In the genomic region with DNA sequence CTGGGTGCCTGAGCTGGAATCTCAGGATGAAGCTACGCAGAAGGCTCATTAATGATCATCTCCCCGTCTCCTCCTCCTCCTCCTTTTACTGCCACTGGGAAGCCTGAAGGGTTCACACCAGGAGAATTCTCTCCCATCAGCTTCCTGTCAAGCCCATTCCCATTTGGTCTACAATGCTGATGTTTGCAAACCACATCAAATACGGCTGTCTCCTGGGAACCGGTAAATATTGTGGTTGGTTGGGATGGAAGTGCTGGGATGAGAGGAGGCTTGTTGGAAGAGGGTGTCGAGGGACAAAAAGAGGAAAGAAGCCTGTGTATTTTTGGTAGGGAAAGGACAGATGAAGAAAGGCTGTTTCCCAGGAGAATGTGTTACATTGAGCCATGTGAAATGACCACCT, we compare ENCODE assay signal across 19 cellular contexts. TPM values are rescaled to one million over a fixed set of nuclear protein-coding genes. Genes with fewer than 3 reads are reported as not detected.
DNase-seq lines count a peak whose midpoint lies in the region; ATAC-seq and TF ChIP-seq lines count a peak whose summit lies in the region.
"Had no signal": no experiment of that assay in that cellular context is flagged by ENCODE, and none has a peak within 500 bp of the region (broad histone marks: within the 10 kb centered on the region; RNA-seq: fewer than 3 reads in every experiment).

No MANE protein-coding gene starts in this region.

- intact Hi-C loops in Right ventricle myocardium superior (cut with DNase I) (no loop called here), heart left ventricle (cut with DNase I) (loop anchor here in 1 of 10 donors (5.0 kb wide), 1 partner anchor 41 kb away; no protein-coding TSS in a partner anchor)

- H3K27ac ChIP-seq in right atrium auricular region (no peak overlapping the region), heart left ventricle (no peak overlapping the region), stomach smooth muscle (ENCODE audit: low read length) (peak overlapping the region; percentile 64)
- H3K27ac ChIP-seq: BLaER1, Peyer's patch had no signal

- H3K27me3 ChIP-seq in right atrium auricular region: no peaks in the 10 kb centered on the region
- H3K27me3 ChIP-seq in heart left ventricle: peaks cover 0 to 4% (median 0%) of the 10 kb centered on the region in 9 donors
- no peaks in the 10 kb centered on the region for H3K27me3 ChIP-seq in stomach smooth muscle (ENCODE audit: control insufficient read depth in 1 of 2, insufficient read depth in 2 of 2, low read length in 2 of 2)
- H3K27me3 ChIP-seq: BLaER1, Peyer's patch had no signal

- H3K9me3 ChIP-seq in right atrium auricular region (peaks cover 0 to 10% of the 10 kb centered on the region in 2 donors), heart left ventricle (peaks cover 0 to 20% (median 3%) of the 10 kb centered on the region in 12 donors), stomach smooth muscle (ENCODE audit: control insufficient read depth in 2 of 2, low read length in 2 of 2) (no peaks in the 10 kb centered on the region)
- H3K9me3 ChIP-seq: Peyer's patch, SK-N-SH had no signal

- peak; percentile 79 for ATAC-seq in Right ventricle myocardium superior (ENCODE audit: poor library complexity)
- peak in 3 of 4 donors; percentile 57 to 74 (median 62) for ATAC-seq in heart left ventricle
- no peak for ATAC-seq in HG02571 (IDR thresholded peaks at IDR 0.05; ENCODE audit: unreplicated experiment)

- WGBS in heart left ventricle, 4 donors: 58 to 64% (median 64%) methylated on average over 5 of the region's 5 CpGs

- H3K9ac ChIP-seq in stomach smooth muscle (ENCODE audit: low read length in 2 of 2): no peak overlapping the region
- H3K9ac ChIP-seq: BLaER1, SK-N-SH had no signal

- no peak for TF ChIP-seq POLR2A in heart left ventricle (IDR thresholded peaks at IDR 0.05)

- TF ChIP-seq CTCF in right atrium auricular region (IDR thresholded peaks at IDR 0.05) (no peak), heart left ventricle (IDR thresholded peaks at IDR 0.05) (no peak)

- no peak for DNase-seq in Right ventricle myocardium superior
- DNase-seq in right atrium auricular region (ENCODE audit: low spot score): no peak
- peak; percentile 42 for DNase-seq in HT1080 (ENCODE audit: low read depth)
- peak in 1 of 5 donors; percentile 18 for DNase-seq in heart left ventricle
- DNase-seq in hippocampal formation (lab: John Stamatoyannopoulos, UW): no peak
- DNase-seq: Calu3; CD4-positive, alpha-beta memory T cell; KG1; MV-4-11; NCI-H1694 treated with DMSO at 0.1 percent for 48 hours; NCI-H2107; NCI-H226; NCI-H524; SHP77 treated with DMSO at 0.1 percent for 48 hours; SK-N-SH had no signal

- H3K4me1 ChIP-seq in right atrium auricular region: peaks cover 0 to 19% of the 10 kb centered on the region in 2 donors
- H3K4me1 ChIP-seq in heart left ventricle: peaks cover 0 to 17% (median 1%) of the 10 kb centered on the region in 12 donors
- peaks cover 29% of the 10 kb centered on the region for H3K4me1 ChIP-seq in stomach smooth muscle (ENCODE audit: control insufficient read depth, insufficient read depth, low read length)
- H3K4me1 ChIP-seq: BLaER1, Peyer's patch had no signal

- H3K4me3 ChIP-seq in right atrium auricular region (no peak overlapping the region), heart left ventricle (no peak overlapping the region), stomach smooth muscle (ENCODE audit: low read length in 2 of 2) (peak overlapping the region in 1 of 2 donors; percentile 47)
- H3K4me3 ChIP-seq: BLaER1, Peyer's patch had no signal

- no peaks in the 10 kb centered on the region for H3K36me3 ChIP-seq in right atrium auricular region
- H3K36me3 ChIP-seq in heart left ventricle: no peaks in the 10 kb centered on the region
- H3K36me3 ChIP-seq in stomach smooth muscle (ENCODE audit: control insufficient read depth in 2 of 2, insufficient read depth in 2 of 2, low read length in 2 of 2): no peaks in the 10 kb centered on the region
- H3K36me3 ChIP-seq: BLaER1, Peyer's patch had no signal

RNA-seq across cellular contexts. Expression of a gene that starts 13.2 kb away (rescaled TPM):
- total RNA-seq in Right ventricle myocardium superior (28.2 TPM), right atrium auricular region (10 to 100 TPM; 26.8 to 34.7 TPM), heart left ventricle (10 to 100 TPM in 7 of 9 donors, 1 to 10 TPM in 2; 7.4 to 50.3 (median 29.6) TPM)
- 0.05 TPM in 1 of 2 replicates, not detected in the other for total RNA-seq in HT1080 (2014; rRNA removed; shearing (Covaris generic))
- 0.38 and 0.72 TPM in 2 replicates for polyA plus RNA-seq in HT1080 (2015; cell fraction: cytosol; rRNA removed)
- polyA plus RNA-seq in HT1080 (2015; cell fraction: nucleus; rRNA removed): 0.23 and 0.51 TPM in 2 replicates
- polyA plus RNA-seq in heart left ventricle: 10 to 100 TPM; 13.9 to 14.1 TPM
- total RNA-seq: CD4-positive, alpha-beta memory T cell had no signal
- polyA plus RNA-seq: CD4-positive, alpha-beta memory T cell had no signal
